ENCODE assay signal across 1 cellular context in the genomic region with DNA sequence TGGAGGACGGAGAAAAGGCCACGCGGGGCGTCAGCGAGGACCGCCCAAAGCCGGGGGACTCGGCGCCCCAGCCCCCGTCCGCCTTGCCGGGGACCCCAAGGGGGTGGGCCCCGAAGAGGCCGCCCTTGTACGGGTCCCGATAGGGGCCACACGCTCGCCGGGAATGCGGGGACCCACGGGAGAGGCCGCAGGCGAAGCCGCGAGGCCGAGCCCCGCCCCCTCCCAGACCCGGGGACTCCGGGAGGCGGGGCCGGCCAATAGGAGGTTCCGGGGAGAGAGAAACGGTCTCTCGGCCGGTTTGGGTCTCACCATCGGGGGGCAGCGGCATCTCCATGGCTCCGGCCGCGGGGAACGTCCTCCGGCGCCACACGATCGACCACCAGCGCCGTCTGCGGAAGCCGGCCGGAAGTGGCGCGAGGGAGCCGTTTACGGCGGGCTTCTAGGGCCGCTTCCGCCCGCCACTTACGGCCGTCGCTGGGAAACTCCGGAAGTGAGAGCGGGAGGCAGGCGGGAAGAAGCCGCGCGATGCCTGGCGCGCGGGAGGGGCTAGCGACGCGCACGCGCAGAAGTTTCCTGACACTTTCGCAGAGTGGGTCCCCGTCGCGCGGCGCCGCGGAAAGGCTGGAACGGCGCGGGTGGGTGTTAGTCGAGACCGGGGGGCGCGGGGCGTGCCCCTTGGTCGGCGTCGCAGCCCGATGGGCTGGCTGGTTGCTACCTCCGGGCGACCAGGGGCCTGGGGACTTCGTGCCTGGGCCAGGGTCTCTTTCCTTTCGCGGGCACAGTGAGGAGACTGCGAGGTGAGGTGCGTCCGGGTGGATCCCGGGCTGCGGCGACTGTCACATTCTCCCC.
TF ChIP-seq lines count a peak whose summit lies in the region.

A gene with protein sequence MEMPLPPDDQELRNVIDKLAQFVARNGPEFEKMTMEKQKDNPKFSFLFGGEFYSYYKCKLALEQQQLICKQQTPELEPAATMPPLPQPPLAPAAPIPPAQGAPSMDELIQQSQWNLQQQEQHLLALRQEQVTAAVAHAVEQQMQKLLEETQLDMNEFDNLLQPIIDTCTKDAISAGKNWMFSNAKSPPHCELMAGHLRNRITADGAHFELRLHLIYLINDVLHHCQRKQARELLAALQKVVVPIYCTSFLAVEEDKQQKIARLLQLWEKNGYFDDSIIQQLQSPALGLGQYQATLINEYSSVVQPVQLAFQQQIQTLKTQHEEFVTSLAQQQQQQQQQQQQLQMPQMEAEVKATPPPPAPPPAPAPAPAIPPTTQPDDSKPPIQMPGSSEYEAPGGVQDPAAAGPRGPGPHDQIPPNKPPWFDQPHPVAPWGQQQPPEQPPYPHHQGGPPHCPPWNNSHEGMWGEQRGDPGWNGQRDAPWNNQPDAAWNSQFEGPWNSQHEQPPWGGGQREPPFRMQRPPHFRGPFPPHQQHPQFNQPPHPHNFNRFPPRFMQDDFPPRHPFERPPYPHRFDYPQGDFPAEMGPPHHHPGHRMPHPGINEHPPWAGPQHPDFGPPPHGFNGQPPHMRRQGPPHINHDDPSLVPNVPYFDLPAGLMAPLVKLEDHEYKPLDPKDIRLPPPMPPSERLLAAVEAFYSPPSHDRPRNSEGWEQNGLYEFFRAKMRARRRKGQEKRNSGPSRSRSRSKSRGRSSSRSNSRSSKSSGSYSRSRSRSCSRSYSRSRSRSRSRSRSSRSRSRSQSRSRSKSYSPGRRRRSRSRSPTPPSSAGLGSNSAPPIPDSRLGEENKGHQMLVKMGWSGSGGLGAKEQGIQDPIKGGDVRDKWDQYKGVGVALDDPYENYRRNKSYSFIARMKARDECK (minus strand): TSS at position 393 of the 849 bp plus-strand sequence. CDS start 59 bp downstream, at position 334.

TF ChIP-seq in HEK293, 187 proteins besides CTCF, POLR2A, EP300 and RAD21 (continued from another document and continues in another):
- TF ChIP-seq, protein P1, sequence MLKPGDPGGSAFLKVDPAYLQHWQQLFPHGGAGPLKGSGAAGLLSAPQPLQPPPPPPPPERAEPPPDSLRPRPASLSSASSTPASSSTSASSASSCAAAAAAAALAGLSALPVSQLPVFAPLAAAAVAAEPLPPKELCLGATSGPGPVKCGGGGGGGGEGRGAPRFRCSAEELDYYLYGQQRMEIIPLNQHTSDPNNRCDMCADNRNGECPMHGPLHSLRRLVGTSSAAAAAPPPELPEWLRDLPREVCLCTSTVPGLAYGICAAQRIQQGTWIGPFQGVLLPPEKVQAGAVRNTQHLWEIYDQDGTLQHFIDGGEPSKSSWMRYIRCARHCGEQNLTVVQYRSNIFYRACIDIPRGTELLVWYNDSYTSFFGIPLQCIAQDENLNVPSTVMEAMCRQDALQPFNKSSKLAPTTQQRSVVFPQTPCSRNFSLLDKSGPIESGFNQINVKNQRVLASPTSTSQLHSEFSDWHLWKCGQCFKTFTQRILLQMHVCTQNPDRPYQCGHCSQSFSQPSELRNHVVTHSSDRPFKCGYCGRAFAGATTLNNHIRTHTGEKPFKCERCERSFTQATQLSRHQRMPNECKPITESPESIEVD (tag by site-specific recombination; IDR thresholded peaks at IDR 0.05): no peak
- TF ChIP-seq ZNF571 (tag by site-specific recombination; IDR thresholded peaks at IDR 0.05): no peak
- no peak for TF ChIP-seq ZNF785 (tag by site-specific recombination; IDR thresholded peaks at IDR 0.05)
- TF ChIP-seq, protein P2, sequence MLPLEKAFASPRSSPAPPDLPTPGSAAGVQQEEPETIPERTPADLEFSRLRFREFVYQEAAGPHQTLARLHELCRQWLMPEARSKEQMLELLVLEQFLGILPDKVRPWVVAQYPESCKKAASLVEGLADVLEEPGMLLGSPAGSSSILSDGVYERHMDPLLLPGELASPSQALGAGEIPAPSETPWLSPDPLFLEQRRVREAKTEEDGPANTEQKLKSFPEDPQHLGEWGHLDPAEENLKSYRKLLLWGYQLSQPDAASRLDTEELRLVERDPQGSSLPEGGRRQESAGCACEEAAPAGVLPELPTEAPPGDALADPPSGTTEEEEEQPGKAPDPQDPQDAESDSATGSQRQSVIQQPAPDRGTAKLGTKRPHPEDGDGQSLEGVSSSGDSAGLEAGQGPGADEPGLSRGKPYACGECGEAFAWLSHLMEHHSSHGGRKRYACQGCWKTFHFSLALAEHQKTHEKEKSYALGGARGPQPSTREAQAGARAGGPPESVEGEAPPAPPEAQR (tag by site-specific recombination; IDR thresholded peaks at IDR 0.05): no peak
- TF ChIP-seq IKZF3 (tag by site-specific recombination; IDR thresholded peaks at IDR 0.05): no peak
- TF ChIP-seq ZNF596 (tag by site-specific recombination; IDR thresholded peaks at IDR 0.05): no peak
- TF ChIP-seq ZNF510 (tag by site-specific recombination; IDR thresholded peaks at IDR 0.05; ENCODE audit: insufficient replicate concordance): no peak
- TF ChIP-seq KLF1 (tag by site-specific recombination; IDR thresholded peaks at IDR 0.05): peak; percentile 30; the same call in 1 of the 2 replicates
- TF ChIP-seq ZFP3 (tag by site-specific recombination; IDR thresholded peaks at IDR 0.05; ENCODE audit: low read depth): no peak
- TF ChIP-seq ZNF10 (tag by site-specific recombination; IDR thresholded peaks at IDR 0.05): peak; percentile 65; the same call in 1 of the 2 replicates
- TF ChIP-seq, protein P3, sequence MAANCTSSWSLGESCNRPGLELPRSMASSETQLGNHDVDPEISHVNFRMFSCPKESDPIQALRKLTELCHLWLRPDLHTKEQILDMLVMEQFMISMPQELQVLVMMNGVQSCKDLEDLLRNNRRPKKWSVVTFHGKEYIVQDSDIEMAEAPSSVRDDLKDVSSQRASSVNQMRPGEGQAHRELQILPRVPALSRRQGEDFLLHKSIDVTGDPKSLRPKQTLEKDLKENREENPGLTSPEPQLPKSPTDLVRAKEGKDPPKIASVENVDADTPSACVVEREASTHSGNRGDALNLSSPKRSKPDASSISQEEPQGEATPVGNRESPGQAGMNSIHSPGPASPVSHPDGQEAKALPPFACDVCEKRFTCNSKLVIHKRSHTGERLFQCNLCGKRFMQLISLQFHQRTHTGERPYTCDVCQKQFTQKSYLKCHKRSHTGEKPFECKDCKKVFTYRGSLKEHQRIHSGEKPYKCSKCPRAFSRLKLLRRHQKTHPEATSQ (tag by site-specific recombination; IDR thresholded peaks at IDR 0.05): 0 out of 2 replicates have a peak, but pooled peaks have one; percentile 57
- TF ChIP-seq ZNF16 (tag by site-specific recombination; IDR thresholded peaks at IDR 0.05; ENCODE audit: low read depth): no peak
- TF ChIP-seq, protein P4, sequence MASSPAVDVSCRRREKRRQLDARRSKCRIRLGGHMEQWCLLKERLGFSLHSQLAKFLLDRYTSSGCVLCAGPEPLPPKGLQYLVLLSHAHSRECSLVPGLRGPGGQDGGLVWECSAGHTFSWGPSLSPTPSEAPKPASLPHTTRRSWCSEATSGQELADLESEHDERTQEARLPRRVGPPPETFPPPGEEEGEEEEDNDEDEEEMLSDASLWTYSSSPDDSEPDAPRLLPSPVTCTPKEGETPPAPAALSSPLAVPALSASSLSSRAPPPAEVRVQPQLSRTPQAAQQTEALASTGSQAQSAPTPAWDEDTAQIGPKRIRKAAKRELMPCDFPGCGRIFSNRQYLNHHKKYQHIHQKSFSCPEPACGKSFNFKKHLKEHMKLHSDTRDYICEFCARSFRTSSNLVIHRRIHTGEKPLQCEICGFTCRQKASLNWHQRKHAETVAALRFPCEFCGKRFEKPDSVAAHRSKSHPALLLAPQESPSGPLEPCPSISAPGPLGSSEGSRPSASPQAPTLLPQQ (tag by site-specific recombination; IDR thresholded peaks at IDR 0.05): peak; percentile 87
- no peak; the same call in 1 of the 2 replicates for TF ChIP-seq ZNF239 (tag by site-specific recombination; IDR thresholded peaks at IDR 0.05)
- TF ChIP-seq ZNF677 (tag by site-specific recombination; IDR thresholded peaks at IDR 0.05): no peak
- peak; percentile 75 for TF ChIP-seq GLIS1 (tag by site-specific recombination; IDR thresholded peaks at IDR 0.05)
- TF ChIP-seq ZNF302 (tag by site-specific recombination; IDR thresholded peaks at IDR 0.05; ENCODE audit: low read depth): no peak
- no peak for TF ChIP-seq ZNF560 (tag by site-specific recombination; IDR thresholded peaks at IDR 0.05; ENCODE audit: borderline replicate concordance)
- TF ChIP-seq SP2 (tag by site-specific recombination; IDR thresholded peaks at IDR 0.05): peak; percentile 89
- no peak for TF ChIP-seq ZNF350 (tag by site-specific recombination; IDR thresholded peaks at IDR 0.05)
- peak; percentile 11; the same call in 1 of the 2 replicates for TF ChIP-seq ZNF394 (tag by site-specific recombination; IDR thresholded peaks at IDR 0.05; ENCODE audit: borderline replicate concordance)
- no peak for TF ChIP-seq ZNF214 (tag by site-specific recombination; IDR thresholded peaks at IDR 0.05; ENCODE audit: borderline replicate concordance)
- TF ChIP-seq ZNF837 (tag by site-specific recombination; IDR thresholded peaks at IDR 0.05): no peak
- TF ChIP-seq PRDM1 (tag by site-specific recombination; IDR thresholded peaks at IDR 0.05): no peak
- TF ChIP-seq, protein P5, sequence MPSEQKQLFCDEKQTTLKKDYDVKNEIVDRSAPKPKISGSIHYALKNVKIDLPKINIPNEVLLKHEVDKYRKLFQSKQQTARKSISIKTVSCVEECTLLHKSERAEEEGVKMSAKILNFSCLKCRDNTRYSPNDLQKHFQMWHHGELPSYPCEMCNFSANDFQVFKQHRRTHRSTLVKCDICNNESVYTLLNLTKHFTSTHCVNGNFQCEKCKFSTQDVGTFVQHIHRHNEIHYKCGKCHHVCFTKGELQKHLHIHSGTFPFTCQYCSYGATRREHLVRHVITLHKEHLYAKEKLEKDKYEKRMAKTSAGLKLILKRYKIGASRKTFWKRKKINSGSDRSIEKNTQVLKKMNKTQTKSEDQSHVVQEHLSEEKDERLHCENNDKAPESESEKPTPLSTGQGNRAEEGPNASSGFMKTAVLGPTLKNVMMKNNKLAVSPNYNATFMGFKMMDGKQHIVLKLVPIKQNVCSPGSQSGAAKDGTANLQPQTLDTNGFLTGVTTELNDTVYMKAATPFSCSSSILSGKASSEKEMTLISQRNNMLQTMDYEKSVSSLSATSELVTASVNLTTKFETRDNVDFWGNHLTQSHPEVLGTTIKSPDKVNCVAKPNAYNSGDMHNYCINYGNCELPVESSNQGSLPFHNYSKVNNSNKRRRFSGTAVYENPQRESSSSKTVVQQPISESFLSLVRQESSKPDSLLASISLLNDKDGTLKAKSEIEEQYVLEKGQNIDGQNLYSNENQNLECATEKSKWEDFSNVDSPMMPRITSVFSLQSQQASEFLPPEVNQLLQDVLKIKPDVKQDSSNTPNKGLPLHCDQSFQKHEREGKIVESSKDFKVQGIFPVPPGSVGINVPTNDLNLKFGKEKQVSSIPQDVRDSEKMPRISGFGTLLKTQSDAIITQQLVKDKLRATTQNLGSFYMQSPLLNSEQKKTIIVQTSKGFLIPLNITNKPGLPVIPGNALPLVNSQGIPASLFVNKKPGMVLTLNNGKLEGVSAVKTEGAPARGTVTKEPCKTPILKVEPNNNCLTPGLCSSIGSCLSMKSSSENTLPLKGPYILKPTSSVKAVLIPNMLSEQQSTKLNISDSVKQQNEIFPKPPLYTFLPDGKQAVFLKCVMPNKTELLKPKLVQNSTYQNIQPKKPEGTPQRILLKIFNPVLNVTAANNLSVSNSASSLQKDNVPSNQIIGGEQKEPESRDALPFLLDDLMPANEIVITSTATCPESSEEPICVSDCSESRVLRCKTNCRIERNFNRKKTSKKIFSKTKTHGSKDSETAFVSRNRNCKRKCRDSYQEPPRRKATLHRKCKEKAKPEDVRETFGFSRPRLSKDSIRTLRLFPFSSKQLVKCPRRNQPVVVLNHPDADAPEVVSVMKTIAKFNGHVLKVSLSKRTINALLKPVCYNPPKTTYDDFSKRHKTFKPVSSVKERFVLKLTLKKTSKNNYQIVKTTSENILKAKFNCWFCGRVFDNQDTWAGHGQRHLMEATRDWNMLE (tag by site-specific recombination; conservative IDR thresholded peaks at IDR 0.05; ENCODE audit: low read depth): peak; percentile 78
- no peak; the same call in 1 of the 2 replicates for TF ChIP-seq YY1 (tag by site-specific recombination; IDR thresholded peaks at IDR 0.05)
- peak; percentile 55; the same call in 1 of the 2 replicates for TF ChIP-seq ZNF561 (tag by site-specific recombination; IDR thresholded peaks at IDR 0.05; ENCODE audit: borderline replicate concordance)
- TF ChIP-seq ZNF48 (tag by site-specific recombination; IDR thresholded peaks at IDR 0.05): no peak
- no peak for TF ChIP-seq EGR2 (tag by site-specific recombination; IDR thresholded peaks at IDR 0.05; ENCODE audit: low read depth)
- 0 out of 2 replicates have a peak, but pooled peaks have one; percentile 16 for TF ChIP-seq ZNF610 (tag by site-specific recombination; IDR thresholded peaks at IDR 0.05; ENCODE audit: borderline replicate concordance)
- TF ChIP-seq ZNF626 (tag by site-specific recombination; IDR thresholded peaks at IDR 0.05): no peak
- TF ChIP-seq, protein P6, sequence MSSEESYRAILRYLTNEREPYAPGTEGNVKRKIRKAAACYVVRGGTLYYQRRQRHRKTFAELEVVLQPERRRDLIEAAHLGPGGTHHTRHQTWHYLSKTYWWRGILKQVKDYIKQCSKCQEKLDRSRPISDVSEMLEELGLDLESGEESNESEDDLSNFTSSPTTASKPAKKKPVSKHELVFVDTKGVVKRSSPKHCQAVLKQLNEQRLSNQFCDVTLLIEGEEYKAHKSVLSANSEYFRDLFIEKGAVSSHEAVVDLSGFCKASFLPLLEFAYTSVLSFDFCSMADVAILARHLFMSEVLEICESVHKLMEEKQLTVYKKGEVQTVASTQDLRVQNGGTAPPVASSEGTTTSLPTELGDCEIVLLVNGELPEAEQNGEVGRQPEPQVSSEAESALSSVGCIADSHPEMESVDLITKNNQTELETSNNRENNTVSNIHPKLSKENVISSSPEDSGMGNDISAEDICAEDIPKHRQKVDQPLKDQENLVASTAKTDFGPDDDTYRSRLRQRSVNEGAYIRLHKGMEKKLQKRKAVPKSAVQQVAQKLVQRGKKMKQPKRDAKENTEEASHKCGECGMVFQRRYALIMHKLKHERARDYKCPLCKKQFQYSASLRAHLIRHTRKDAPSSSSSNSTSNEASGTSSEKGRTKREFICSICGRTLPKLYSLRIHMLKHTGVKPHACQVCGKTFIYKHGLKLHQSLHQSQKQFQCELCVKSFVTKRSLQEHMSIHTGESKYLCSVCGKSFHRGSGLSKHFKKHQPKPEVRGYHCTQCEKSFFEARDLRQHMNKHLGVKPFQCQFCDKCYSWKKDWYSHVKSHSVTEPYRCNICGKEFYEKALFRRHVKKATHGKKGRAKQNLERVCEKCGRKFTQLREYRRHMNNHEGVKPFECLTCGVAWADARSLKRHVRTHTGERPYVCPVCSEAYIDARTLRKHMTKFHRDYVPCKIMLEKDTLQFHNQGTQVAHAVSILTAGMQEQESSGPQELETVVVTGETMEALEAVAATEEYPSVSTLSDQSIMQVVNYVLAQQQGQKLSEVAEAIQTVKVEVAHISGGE (tag by site-specific recombination; conservative IDR thresholded peaks at IDR 0.05; ENCODE audit: low read depth): peak; percentile 93
- peak; percentile 81 for TF ChIP-seq ZNF2 (tag by site-specific recombination; IDR thresholded peaks at IDR 0.05)
